Comparison of ENCODE assay signal across 1 cellular context in genomic region chrX:132118361-132118760, GRCh38.
TF ChIP-seq lines count a peak whose summit lies in the region.

No MANE protein-coding gene starts in this region.

TF ChIP-seq in WTC11, 78 proteins besides CTCF, POLR2A, EP300 and RAD21 (continued from another document):
- no peak for TF ChIP-seq HMGXB4 (CRISPR knock-in tag; IDR thresholded peaks at IDR 0.05)
- no peak for TF ChIP-seq OVOL2 (CRISPR knock-in tag; IDR thresholded peaks at IDR 0.05; ENCODE audit: borderline replicate concordance)
- no peak for TF ChIP-seq FOXP4 (CRISPR knock-in tag; IDR thresholded peaks at IDR 0.05)
- TF ChIP-seq AR (CRISPR knock-in tag; IDR thresholded peaks at IDR 0.05): no peak
- TF ChIP-seq MXD4 (CRISPR knock-in tag; IDR thresholded peaks at IDR 0.05; ENCODE audit: borderline replicate concordance): no peak
